9 cellular contexts compared by ENCODE assay signal in the genomic region with DNA sequence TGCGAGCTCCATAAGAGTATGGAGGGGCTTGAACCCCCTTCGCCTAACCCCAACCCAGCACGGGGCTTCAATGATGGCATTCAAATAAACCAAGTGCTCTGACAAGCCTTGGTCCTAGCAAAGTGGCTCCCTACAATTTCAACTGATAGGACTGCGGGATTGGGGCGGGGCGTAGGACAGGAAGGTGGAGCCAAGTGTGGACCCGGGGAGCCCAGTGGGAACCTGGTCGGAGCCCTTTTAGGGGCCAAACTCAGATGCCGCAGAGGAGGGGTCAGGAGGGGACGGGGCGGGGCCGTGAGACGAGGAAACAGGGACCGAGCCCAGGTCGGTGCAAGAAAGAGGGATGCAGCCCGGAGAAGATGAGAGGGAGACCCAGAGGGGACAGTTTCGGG. TPM values are rescaled to one million over a fixed set of nuclear protein-coding genes. Genes with fewer than 3 reads are reported as not detected.
DNase-seq lines count a peak whose midpoint lies in the region; ATAC-seq and TF ChIP-seq lines count a peak whose summit lies in the region.
"Had no signal": no experiment of that assay in that cellular context is flagged by ENCODE, and none has a peak within 500 bp of the region (broad histone marks: within the 10 kb centered on the region; RNA-seq: fewer than 3 reads in every experiment).

No MANE protein-coding gene starts in this region.

- H3K36me3 ChIP-seq in GM23248 (ENCODE audit: low read depth) (no peaks in the 10 kb centered on the region), skeletal muscle satellite cell (ENCODE audit: insufficient read depth, low read length) (no peaks in the 10 kb centered on the region)

- H3K9me3 ChIP-seq in GM23248 (ENCODE audit: low read depth) (no peaks in the 10 kb centered on the region), skeletal muscle satellite cell (replicated peaks; ENCODE audit: low read length) (no peaks in the 10 kb centered on the region)

- no peak for ATAC-seq in GM18907 (IDR thresholded peaks at IDR 0.05; ENCODE audit: unreplicated experiment)
- ATAC-seq in HG03039 (IDR thresholded peaks at IDR 0.05; ENCODE audit: unreplicated experiment): no peak

- 17 to 18% methylated on average over 9 to 17 of the region's 17 CpGs for WGBS in GM23248 (ENCODE audit: low coverage in 1 of 2, low lambda C conversion rate in 2 of 2, missing lambda C conversion rate in 2 of 2), 2 experiments

- no peaks in the 10 kb centered on the region for H3K4me1 ChIP-seq in GM23248 (ENCODE audit: insufficient read depth)
- no peaks in the 10 kb centered on the region for H3K4me1 ChIP-seq in skeletal muscle satellite cell (ENCODE audit: control insufficient read depth, insufficient read depth, low read length)
- H3K4me1 ChIP-seq: parathyroid adenoma had no signal

- 0 out of 2 replicates have a peak, but pooled peaks cover 6% of the 10 kb centered on the region for H3K27me3 ChIP-seq in GM23248 (replicated peaks; ENCODE audit: insufficient read depth)
- H3K27me3 ChIP-seq in skeletal muscle satellite cell (ENCODE audit: control insufficient read depth, insufficient read depth, low read length): peaks cover 45% of the 10 kb centered on the region

- TF ChIP-seq CTCF in WI38 (IDR thresholded peaks at IDR 0.05; ENCODE audit: low read depth, low read length): no peak
- no peak for TF ChIP-seq CTCF in fibroblast of the aortic adventitia (IDR thresholded peaks at IDR 0.05; ENCODE audit: insufficient read depth, low read length)

- DNase-seq in GM23248 (no peak), fibroblast of the aortic adventitia (ENCODE audit: low read depth) (no peak)
- DNase-seq in activated CD4-positive, CD25-positive, alpha-beta regulatory T cell treated with anti-CD3 and anti-CD28 coated beads, Interleukin-2, amount 50 U/mL, for 72 hours: no peak
- DNase-seq: NK-92 treated with Interleukin-12 subunit alpha and Interleukin-12 subunit beta, amount 100 ng/mL, for 24 hours had no signal

- H3K4me2 ChIP-seq in GM23248 (ENCODE audit: unreplicated experiment) (peak overlapping the region; percentile 65), skeletal muscle satellite cell (ENCODE audit: low read length) (peak overlapping the region; percentile 77)

- H3K27ac ChIP-seq in GM23248: no peak overlapping the region
- H3K27ac ChIP-seq: parathyroid adenoma had no signal

- no peaks in the 10 kb centered on the region for H3F3A ChIP-seq in GM23248 (ENCODE audit: insufficient read depth)

- H3K9ac ChIP-seq in GM23248 (no peak overlapping the region), skeletal muscle satellite cell (ENCODE audit: low read depth, low read length) (no peak overlapping the region)
- H3K9ac ChIP-seq: parathyroid adenoma had no signal

- H2AFZ ChIP-seq in GM23248: peak overlapping the region; percentile 32
- H2AFZ ChIP-seq: parathyroid adenoma had no signal

- H4K20me1 ChIP-seq in GM23248 (ENCODE audit: insufficient read depth): no peaks in the 10 kb centered on the region

- in situ Hi-C loops in GM23248 (cut with MboI): no loop called here

- no peaks in the 10 kb centered on the region for H3K79me2 ChIP-seq in GM23248 (ENCODE audit: insufficient read depth)
- H3K79me2 ChIP-seq: parathyroid adenoma had no signal

- no peaks in the 10 kb centered on the region for H3K9me2 ChIP-seq in GM23248 (ENCODE audit: insufficient read depth)

- H3K4me3 ChIP-seq in GM23248 (peak overlapping the region; percentile 50), WI38 (ENCODE audit: low read depth, low read length) (peak overlapping the region; percentile 20; the same call in 1 of the 2 replicates), fibroblast of the aortic adventitia (ENCODE audit: low read depth, low read length) (peak overlapping the region; percentile 25), skeletal muscle satellite cell (ENCODE audit: low read length) (peak overlapping the region; percentile 52)

RNA-seq across cellular contexts. Expression of gene CDIPT, which starts 13.2 kb away (rescaled TPM):
- total RNA-seq in GM23248 (2014; rRNA removed; shearing (Covaris generic)): 161 and 181 TPM in 2 replicates
- 126 and 128 TPM in 2 replicates for polyA plus RNA-seq in GM23248 (2016; fragmentation: Nextera tagmentation; extraction: Ambion mirVana)
- total RNA-seq in fibroblast of the aortic adventitia (ENCODE audit: low replicate concordance): 66.2 and 79.2 TPM in 2 replicates
- total RNA-seq in skeletal muscle satellite cell (2012; rRNA removed): 59.3 and 69.2 TPM in 2 replicates

RNA-seq across cellular contexts. Expression of gene SEZ6L2, which starts 23.2 kb away (rescaled TPM):
- 30.7 and 34.7 TPM in 2 replicates for total RNA-seq in GM23248 (2014; rRNA removed; shearing (Covaris generic))
- polyA plus RNA-seq in GM23248 (2016; fragmentation: Nextera tagmentation; extraction: Ambion mirVana): 6.9 and 7.3 TPM in 2 replicates
- total RNA-seq in fibroblast of the aortic adventitia (ENCODE audit: low replicate concordance): 1.4 and 12.3 TPM in 2 replicates
- 2.8 and 3.1 TPM in 2 replicates for total RNA-seq in skeletal muscle satellite cell (2012; rRNA removed)

RNA-seq across cellular contexts. Expression of gene ASPHD1, which starts 24.1 kb away (rescaled TPM):
- 6.9 and 18.7 TPM in 2 replicates for total RNA-seq in GM23248 (2014; rRNA removed; shearing (Covaris generic))
- polyA plus RNA-seq in GM23248 (2016; fragmentation: Nextera tagmentation; extraction: Ambion mirVana): 18.5 and 19.3 TPM in 2 replicates
- total RNA-seq in fibroblast of the aortic adventitia (ENCODE audit: low replicate concordance): 0.98 and 1.5 TPM in 2 replicates
- total RNA-seq in skeletal muscle satellite cell (2012; rRNA removed): 11.4 and 11.7 TPM in 2 replicates

RNA-seq across cellular contexts. Expression of gene KCTD13, which starts 49.8 kb away (rescaled TPM):
- total RNA-seq in GM23248 (2014; rRNA removed; shearing (Covaris generic)): 3.7 and 14.7 TPM in 2 replicates
- 10.7 and 12.6 TPM in 2 replicates for polyA plus RNA-seq in GM23248 (2016; fragmentation: Nextera tagmentation; extraction: Ambion mirVana)
- 12.5 and 41.9 TPM in 2 replicates for total RNA-seq in fibroblast of the aortic adventitia (ENCODE audit: low replicate concordance)
- total RNA-seq in skeletal muscle satellite cell (2012; rRNA removed): 11.4 and 14.4 TPM in 2 replicates

RNA-seq across cellular contexts. Expression of gene MVP, which starts 55.9 kb away (rescaled TPM):
- 272 and 296 TPM in 2 replicates for total RNA-seq in GM23248 (2014; rRNA removed; shearing (Covaris generic))
- 230 and 235 TPM in 2 replicates for polyA plus RNA-seq in GM23248 (2016; fragmentation: Nextera tagmentation; extraction: Ambion mirVana)
- 202 and 275 TPM in 2 replicates for total RNA-seq in fibroblast of the aortic adventitia (ENCODE audit: low replicate concordance)
- total RNA-seq in skeletal muscle satellite cell (2012; rRNA removed): 301 and 302 TPM in 2 replicates
